Comparison of ENCODE assay signal across 33 cellular contexts in the genomic region with DNA sequence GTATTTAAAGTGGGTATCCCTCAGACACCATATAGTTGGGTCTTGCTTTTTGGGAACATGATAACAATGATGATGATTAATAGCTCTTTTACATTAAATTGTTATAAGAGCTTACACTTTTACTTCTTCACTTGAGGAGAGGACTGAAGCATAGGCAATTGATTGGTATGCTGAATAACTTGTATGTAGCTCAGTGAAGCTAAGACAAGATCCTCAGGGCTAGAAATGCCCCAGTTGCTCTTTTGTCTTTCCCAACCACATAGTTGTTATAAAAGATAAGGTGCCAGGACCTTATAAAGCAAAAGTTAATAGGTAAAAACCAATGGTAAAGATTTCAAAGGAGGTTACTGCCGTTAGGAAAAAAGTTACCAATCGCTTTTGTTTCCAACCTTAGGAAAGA.
"Had no signal": no experiment of that assay in that cellular context is flagged by ENCODE, and none has a peak within 500 bp of the region (broad histone marks: within the 10 kb centered on the region; RNA-seq: fewer than 3 reads in every experiment).

No MANE protein-coding gene starts in this region.

- H3K36me3 ChIP-seq: adrenal gland, ascending aorta, brain microvascular endothelial cell, breast epithelium, cardiac muscle cell had no signal

- H3K4me3 ChIP-seq: adrenal gland, ascending aorta, body of pancreas, breast epithelium, cardiac muscle cell had no signal

- H3K9me3 ChIP-seq: adrenal gland, ascending aorta, body of pancreas, breast epithelium had no signal

- H3K4me1 ChIP-seq: adrenal gland, ascending aorta, body of pancreas, breast epithelium had no signal

- H3K27me3 ChIP-seq: adrenal gland, ascending aorta, body of pancreas, brain microvascular endothelial cell, breast epithelium, cardiac muscle cell had no signal

- ATAC-seq: activated naive CD4-positive, alpha-beta T cell treated with anti-CD3 and anti-CD28 coated beads, Interleukin-2, amount 50 U/mL, for 72 hours; activated naive CD8-positive, alpha-beta T cell treated with anti-CD3 and anti-CD28 coated beads, Interleukin-2, amount 50 U/mL, for 24 hours; activated T-cell treated with anti-CD3 and anti-CD28 coated beads, Interleukin-2, amount 50 U/mL, for 4 hours; activated T-cell treated with anti-CD3 and anti-CD28 coated beads, Interleukin-2, amount 50 U/mL, for 72 hours; activated T-helper 17 cell treated with anti-CD3 and anti-CD28 coated beads, Interleukin-2, amount 50 U/mL, for 72 hours; body of pancreas had no signal

- FAIRE-seq: astrocyte, bronchial epithelial cell had no signal

- DNase-seq: activated effector memory CD4-positive, alpha-beta T cell treated with anti-CD3 and anti-CD28 coated beads, Interleukin-2, amount 50 U/mL, for 16 hours; activated effector memory CD4-positive, alpha-beta T cell treated with Interleukin-2 at 50 U/mL for 16 hours; activated gamma-delta T cell; activated gamma-delta T cell treated with Interleukin-2 at 50 U/mL for 16 hours; activated naive CD4-positive, alpha-beta T cell; activated naive CD4-positive, alpha-beta T cell treated with anti-CD3 and anti-CD28 coated beads for 36 hours; activated naive CD4-positive, alpha-beta T cell treated with anti-CD3 and anti-CD28 coated beads, Interleukin-2, amount 10 ng/mL, durations not matched to agents 7 days and 5 days; activated naive CD4-positive, alpha-beta T cell treated with anti-CD3 and anti-CD28 coated beads, Interleukin-2, amount 50 U/mL, for 16 hours; activated naive CD4-positive, alpha-beta T cell treated with Interleukin-2 at 50 U/mL for 16 hours; activated naive CD8-positive, alpha-beta T cell treated with anti-CD3 and anti-CD28 coated beads for 36 hours; activated naive CD8-positive, alpha-beta T cell treated with anti-CD3 and anti-CD28 coated beads, Interleukin-2, amount 10 ng/mL, durations not matched to agents 7 days and 5 days; activated naive CD8-positive, alpha-beta T cell treated with anti-CD3 and anti-CD28 coated beads, Interleukin-2, amount 50 U/mL, for 24 hours; activated T-cell treated with anti-CD3 and anti-CD28 coated beads, Interleukin-2, amount 50 U/mL, for 1 hour; activated T-cell treated with anti-CD3 and anti-CD28 coated beads, Interleukin-2, amount 50 U/mL, for 24 hours; activated T-cell treated with anti-CD3 and anti-CD28 coated beads, Interleukin-2, amount 50 U/mL, for 4 hours; activated T-cell treated with anti-CD3 and anti-CD28 coated beads, Interleukin-2, amount 50 U/mL, for 48 hours; activated T-cell treated with anti-CD3 and anti-CD28 coated beads, Interleukin-2, amount 50 U/mL, for 72 hours; adrenal gland; amniotic stem cell; anterior cingulate cortex; aorta; body of pancreas; brain microvascular endothelial cell; caudate nucleus; central memory CD4-positive, alpha-beta T cell; cerebellar nuclear complex had no signal

- H3K27ac ChIP-seq: adrenal gland, ascending aorta, body of pancreas, brain microvascular endothelial cell, breast epithelium, cardiac muscle cell had no signal
